3 cellular contexts compared by ENCODE assay signal in the genomic region with DNA sequence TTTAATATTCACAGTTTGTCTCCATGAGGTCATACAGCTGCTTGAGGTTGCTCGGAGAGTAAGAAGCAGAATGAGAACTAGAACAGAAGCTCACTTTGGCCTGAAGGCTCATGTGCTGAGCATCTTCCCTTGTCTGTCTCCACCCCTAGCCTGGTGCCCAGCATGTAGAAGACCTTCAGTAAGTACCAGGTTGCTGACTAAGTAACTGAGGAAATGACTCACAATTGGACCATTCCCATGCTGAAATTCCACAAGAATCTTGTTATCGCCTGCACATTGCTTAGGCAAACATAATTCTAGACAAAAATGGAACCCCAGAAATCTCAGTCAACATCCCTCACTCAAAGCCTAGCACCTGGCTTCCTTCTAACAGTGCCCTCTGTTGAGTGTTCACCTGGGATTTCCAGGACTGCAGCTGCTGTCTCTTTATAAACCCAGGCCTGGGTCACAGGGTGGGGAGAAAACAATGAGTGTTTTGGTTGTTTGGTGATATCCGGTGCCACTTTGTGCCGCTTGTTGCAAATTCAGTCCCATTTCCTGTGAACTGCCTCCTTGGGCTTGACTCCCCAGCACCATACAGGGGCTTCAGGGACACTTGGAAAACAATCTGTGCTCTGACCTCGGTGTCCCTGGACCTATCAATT.
TF ChIP-seq lines count a peak whose summit lies in the region.

No MANE protein-coding gene starts in this region.

TF ChIP-seq in liver, 16 proteins besides CTCF, POLR2A, EP300 and RAD21:
- TF ChIP-seq NR2F2 (IDR thresholded peaks at IDR 0.05), result peak; percentile 43
- TF ChIP-seq, protein P1, sequence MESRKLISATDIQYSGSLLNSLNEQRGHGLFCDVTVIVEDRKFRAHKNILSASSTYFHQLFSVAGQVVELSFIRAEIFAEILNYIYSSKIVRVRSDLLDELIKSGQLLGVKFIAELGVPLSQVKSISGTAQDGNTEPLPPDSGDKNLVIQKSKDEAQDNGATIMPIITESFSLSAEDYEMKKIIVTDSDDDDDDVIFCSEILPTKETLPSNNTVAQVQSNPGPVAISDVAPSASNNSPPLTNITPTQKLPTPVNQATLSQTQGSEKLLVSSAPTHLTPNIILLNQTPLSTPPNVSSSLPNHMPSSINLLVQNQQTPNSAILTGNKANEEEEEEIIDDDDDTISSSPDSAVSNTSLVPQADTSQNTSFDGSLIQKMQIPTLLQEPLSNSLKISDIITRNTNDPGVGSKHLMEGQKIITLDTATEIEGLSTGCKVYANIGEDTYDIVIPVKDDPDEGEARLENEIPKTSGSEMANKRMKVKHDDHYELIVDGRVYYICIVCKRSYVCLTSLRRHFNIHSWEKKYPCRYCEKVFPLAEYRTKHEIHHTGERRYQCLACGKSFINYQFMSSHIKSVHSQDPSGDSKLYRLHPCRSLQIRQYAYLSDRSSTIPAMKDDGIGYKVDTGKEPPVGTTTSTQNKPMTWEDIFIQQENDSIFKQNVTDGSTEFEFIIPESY (IDR thresholded peaks at IDR 0.05), result no peak
- TF ChIP-seq FOXA2 (IDR thresholded peaks at IDR 0.05), result no peak
- TF ChIP-seq RXRA (IDR thresholded peaks at IDR 0.05), result no peak
- TF ChIP-seq, protein P2, sequence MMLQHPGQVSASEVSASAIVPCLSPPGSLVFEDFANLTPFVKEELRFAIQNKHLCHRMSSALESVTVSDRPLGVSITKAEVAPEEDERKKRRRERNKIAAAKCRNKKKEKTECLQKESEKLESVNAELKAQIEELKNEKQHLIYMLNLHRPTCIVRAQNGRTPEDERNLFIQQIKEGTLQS (IDR thresholded peaks at IDR 0.05), result no peak
- TF ChIP-seq SP1 (IDR thresholded peaks at IDR 0.05), result no peak
- no peak for TF ChIP-seq YY1 (IDR thresholded peaks at IDR 0.05)
- no peak for TF ChIP-seq HNF4G (IDR thresholded peaks at IDR 0.05)

TF ChIP-seq in HepG2, 621 proteins besides CTCF, POLR2A, EP300 and RAD21:
- TF ChIP-seq, protein P3, sequence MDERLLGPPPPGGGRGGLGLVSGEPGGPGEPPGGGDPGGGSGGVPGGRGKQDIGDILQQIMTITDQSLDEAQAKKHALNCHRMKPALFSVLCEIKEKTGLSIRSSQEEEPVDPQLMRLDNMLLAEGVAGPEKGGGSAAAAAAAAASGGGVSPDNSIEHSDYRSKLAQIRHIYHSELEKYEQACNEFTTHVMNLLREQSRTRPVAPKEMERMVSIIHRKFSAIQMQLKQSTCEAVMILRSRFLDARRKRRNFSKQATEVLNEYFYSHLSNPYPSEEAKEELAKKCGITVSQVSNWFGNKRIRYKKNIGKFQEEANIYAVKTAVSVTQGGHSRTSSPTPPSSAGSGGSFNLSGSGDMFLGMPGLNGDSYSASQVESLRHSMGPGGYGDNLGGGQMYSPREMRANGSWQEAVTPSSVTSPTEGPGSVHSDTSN (CRISPR knock-in tag; IDR thresholded peaks at IDR 0.05), result no peak
- TF ChIP-seq HNRNPL (IDR thresholded peaks at IDR 0.05; ENCODE audit: low read depth, low read length), result no peak
- TF ChIP-seq KDM6A (CRISPR knock-in tag; IDR thresholded peaks at IDR 0.05; ENCODE audit: low read depth), result no peak
- no peak for TF ChIP-seq ZNF619 (CRISPR knock-in tag; IDR thresholded peaks at IDR 0.05)
- TF ChIP-seq ZNF775 (CRISPR knock-in tag; IDR thresholded peaks at IDR 0.05; ENCODE audit: borderline replicate concordance), result no peak
- TF ChIP-seq, protein P4, sequence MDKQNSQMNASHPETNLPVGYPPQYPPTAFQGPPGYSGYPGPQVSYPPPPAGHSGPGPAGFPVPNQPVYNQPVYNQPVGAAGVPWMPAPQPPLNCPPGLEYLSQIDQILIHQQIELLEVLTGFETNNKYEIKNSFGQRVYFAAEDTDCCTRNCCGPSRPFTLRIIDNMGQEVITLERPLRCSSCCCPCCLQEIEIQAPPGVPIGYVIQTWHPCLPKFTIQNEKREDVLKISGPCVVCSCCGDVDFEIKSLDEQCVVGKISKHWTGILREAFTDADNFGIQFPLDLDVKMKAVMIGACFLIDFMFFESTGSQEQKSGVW (CRISPR knock-in tag; IDR thresholded peaks at IDR 0.05; ENCODE audit: borderline replicate concordance), result no peak
- TF ChIP-seq TAF15 (IDR thresholded peaks at IDR 0.05; ENCODE audit: low read depth, low read length, poor library complexity, severe bottlenecking), result no peak
- TF ChIP-seq, protein P5, sequence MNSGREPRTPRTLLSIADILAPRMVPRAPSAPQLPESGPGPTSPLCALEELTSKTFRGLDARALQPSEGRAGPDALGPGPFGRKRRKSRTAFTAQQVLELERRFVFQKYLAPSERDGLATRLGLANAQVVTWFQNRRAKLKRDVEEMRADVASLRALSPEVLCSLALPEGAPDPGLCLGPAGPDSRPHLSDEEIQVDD (CRISPR knock-in tag; IDR thresholded peaks at IDR 0.05; ENCODE audit: borderline replicate concordance), result no peak
- no peak for TF ChIP-seq GATA4 (IDR thresholded peaks at IDR 0.05; ENCODE audit: borderline replicate concordance, low read depth)
- no peak for TF ChIP-seq CCAR2 (optimal IDR thresholded peaks at IDR 0.05; ENCODE audit: low read depth, low read length)
- TF ChIP-seq, protein P6, sequence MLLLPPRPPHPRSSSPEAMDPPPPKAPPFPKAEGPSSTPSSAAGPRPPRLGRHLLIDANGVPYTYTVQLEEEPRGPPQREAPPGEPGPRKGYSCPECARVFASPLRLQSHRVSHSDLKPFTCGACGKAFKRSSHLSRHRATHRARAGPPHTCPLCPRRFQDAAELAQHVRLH (CRISPR knock-in tag; IDR thresholded peaks at IDR 0.05; ENCODE audit: borderline replicate concordance, low read depth), result no peak
- no peak for TF ChIP-seq ZNF234 (CRISPR knock-in tag; conservative IDR thresholded peaks at IDR 0.05)
- TF ChIP-seq GZF1 (CRISPR knock-in tag; IDR thresholded peaks at IDR 0.05), result no peak
- TF ChIP-seq, protein P7, sequence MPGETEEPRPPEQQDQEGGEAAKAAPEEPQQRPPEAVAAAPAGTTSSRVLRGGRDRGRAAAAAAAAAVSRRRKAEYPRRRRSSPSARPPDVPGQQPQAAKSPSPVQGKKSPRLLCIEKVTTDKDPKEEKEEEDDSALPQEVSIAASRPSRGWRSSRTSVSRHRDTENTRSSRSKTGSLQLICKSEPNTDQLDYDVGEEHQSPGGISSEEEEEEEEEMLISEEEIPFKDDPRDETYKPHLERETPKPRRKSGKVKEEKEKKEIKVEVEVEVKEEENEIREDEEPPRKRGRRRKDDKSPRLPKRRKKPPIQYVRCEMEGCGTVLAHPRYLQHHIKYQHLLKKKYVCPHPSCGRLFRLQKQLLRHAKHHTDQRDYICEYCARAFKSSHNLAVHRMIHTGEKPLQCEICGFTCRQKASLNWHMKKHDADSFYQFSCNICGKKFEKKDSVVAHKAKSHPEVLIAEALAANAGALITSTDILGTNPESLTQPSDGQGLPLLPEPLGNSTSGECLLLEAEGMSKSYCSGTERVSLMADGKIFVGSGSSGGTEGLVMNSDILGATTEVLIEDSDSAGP (CRISPR knock-in tag; IDR thresholded peaks at IDR 0.05; ENCODE audit: borderline replicate concordance), result no peak
- no peak for TF ChIP-seq PHF5A (CRISPR knock-in tag; IDR thresholded peaks at IDR 0.05; ENCODE audit: low read depth, unreplicated experiment)
- no peak for TF ChIP-seq ZNF17 (CRISPR knock-in tag; IDR thresholded peaks at IDR 0.05)
- TF ChIP-seq ZNF572 (CRISPR knock-in tag; IDR thresholded peaks at IDR 0.05), result no peak

TF ChIP-seq in SK-N-SH, 30 proteins besides CTCF, POLR2A, EP300 and RAD21 (continues in another document):
- TF ChIP-seq, protein P8, sequence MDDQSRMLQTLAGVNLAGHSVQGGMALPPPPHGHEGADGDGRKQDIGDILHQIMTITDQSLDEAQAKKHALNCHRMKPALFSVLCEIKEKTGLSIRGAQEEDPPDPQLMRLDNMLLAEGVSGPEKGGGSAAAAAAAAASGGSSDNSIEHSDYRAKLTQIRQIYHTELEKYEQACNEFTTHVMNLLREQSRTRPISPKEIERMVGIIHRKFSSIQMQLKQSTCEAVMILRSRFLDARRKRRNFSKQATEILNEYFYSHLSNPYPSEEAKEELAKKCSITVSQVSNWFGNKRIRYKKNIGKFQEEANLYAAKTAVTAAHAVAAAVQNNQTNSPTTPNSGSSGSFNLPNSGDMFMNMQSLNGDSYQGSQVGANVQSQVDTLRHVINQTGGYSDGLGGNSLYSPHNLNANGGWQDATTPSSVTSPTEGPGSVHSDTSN (IDR thresholded peaks at IDR 0.05), result peak; percentile 71
- no peak for TF ChIP-seq GATA2 (CRISPR knock-in tag; IDR thresholded peaks at IDR 0.05)
- TF ChIP-seq, protein P9, sequence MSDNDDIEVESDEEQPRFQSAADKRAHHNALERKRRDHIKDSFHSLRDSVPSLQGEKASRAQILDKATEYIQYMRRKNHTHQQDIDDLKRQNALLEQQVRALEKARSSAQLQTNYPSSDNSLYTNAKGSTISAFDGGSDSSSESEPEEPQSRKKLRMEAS (IDR thresholded peaks at IDR 0.05; ENCODE audit: low read depth), result peak; percentile 46; the same call in 1 of the 2 replicates
- TF ChIP-seq MEF2A (IDR thresholded peaks at IDR 0.05; ENCODE audit: borderline replicate concordance, low read depth), result no peak; the same call in 1 of the 2 replicates
- TF ChIP-seq RCOR1 (IDR thresholded peaks at IDR 0.05; ENCODE audit: low read length), result no peak
- 0 out of 2 replicates have a peak, but pooled peaks have one; percentile 38 for TF ChIP-seq RXRA (IDR thresholded peaks at IDR 0.05; ENCODE audit: borderline replicate concordance, low read depth)
- TF ChIP-seq, protein P10, sequence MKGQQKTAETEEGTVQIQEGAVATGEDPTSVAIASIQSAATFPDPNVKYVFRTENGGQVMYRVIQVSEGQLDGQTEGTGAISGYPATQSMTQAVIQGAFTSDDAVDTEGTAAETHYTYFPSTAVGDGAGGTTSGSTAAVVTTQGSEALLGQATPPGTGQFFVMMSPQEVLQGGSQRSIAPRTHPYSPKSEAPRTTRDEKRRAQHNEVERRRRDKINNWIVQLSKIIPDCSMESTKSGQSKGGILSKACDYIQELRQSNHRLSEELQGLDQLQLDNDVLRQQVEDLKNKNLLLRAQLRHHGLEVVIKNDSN (IDR thresholded peaks at IDR 0.05; ENCODE audit: borderline replicate concordance, low read depth), result 0 out of 2 replicates have a peak, but pooled peaks have one; percentile 20
- TF ChIP-seq, protein P11, sequence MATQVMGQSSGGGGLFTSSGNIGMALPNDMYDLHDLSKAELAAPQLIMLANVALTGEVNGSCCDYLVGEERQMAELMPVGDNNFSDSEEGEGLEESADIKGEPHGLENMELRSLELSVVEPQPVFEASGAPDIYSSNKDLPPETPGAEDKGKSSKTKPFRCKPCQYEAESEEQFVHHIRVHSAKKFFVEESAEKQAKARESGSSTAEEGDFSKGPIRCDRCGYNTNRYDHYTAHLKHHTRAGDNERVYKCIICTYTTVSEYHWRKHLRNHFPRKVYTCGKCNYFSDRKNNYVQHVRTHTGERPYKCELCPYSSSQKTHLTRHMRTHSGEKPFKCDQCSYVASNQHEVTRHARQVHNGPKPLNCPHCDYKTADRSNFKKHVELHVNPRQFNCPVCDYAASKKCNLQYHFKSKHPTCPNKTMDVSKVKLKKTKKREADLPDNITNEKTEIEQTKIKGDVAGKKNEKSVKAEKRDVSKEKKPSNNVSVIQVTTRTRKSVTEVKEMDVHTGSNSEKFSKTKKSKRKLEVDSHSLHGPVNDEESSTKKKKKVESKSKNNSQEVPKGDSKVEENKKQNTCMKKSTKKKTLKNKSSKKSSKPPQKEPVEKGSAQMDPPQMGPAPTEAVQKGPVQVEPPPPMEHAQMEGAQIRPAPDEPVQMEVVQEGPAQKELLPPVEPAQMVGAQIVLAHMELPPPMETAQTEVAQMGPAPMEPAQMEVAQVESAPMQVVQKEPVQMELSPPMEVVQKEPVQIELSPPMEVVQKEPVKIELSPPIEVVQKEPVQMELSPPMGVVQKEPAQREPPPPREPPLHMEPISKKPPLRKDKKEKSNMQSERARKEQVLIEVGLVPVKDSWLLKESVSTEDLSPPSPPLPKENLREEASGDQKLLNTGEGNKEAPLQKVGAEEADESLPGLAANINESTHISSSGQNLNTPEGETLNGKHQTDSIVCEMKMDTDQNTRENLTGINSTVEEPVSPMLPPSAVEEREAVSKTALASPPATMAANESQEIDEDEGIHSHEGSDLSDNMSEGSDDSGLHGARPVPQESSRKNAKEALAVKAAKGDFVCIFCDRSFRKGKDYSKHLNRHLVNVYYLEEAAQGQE (IDR thresholded peaks at IDR 0.05; ENCODE audit: low read depth, low read length), result no peak
- TF ChIP-seq YY1 (IDR thresholded peaks at IDR 0.05; ENCODE audit: low read depth), result 0 out of 2 replicates have a peak, but pooled peaks have one; percentile 35
- TF ChIP-seq, protein P12, sequence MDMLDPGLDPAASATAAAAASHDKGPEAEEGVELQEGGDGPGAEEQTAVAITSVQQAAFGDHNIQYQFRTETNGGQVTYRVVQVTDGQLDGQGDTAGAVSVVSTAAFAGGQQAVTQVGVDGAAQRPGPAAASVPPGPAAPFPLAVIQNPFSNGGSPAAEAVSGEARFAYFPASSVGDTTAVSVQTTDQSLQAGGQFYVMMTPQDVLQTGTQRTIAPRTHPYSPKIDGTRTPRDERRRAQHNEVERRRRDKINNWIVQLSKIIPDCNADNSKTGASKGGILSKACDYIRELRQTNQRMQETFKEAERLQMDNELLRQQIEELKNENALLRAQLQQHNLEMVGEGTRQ (IDR thresholded peaks at IDR 0.05; ENCODE audit: borderline replicate concordance, low read depth, low read length), result no peak
- TF ChIP-seq, protein P1 (IDR thresholded peaks at IDR 0.05; ENCODE audit: borderline replicate concordance, low read depth), result no peak
- TF ChIP-seq FOSL2 (IDR thresholded peaks at IDR 0.05; ENCODE audit: borderline replicate concordance, low read depth), result peak; percentile 96
- TF ChIP-seq, protein P13, sequence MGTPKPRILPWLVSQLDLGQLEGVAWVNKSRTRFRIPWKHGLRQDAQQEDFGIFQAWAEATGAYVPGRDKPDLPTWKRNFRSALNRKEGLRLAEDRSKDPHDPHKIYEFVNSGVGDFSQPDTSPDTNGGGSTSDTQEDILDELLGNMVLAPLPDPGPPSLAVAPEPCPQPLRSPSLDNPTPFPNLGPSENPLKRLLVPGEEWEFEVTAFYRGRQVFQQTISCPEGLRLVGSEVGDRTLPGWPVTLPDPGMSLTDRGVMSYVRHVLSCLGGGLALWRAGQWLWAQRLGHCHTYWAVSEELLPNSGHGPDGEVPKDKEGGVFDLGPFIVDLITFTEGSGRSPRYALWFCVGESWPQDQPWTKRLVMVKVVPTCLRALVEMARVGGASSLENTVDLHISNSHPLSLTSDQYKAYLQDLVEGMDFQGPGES (IDR thresholded peaks at IDR 0.05; ENCODE audit: low read depth, low read length), result no peak
- no peak for TF ChIP-seq MXI1 (IDR thresholded peaks at IDR 0.05; ENCODE audit: low read depth, low read length)
- peak; percentile 86 for TF ChIP-seq TCF12 (IDR thresholded peaks at IDR 0.05)
- no peak for TF ChIP-seq FOXM1 (IDR thresholded peaks at IDR 0.05; ENCODE audit: low read depth)
- TF ChIP-seq TAF1 (IDR thresholded peaks at IDR 0.05; ENCODE audit: borderline replicate concordance, low read depth, low read length), result no peak
- TF ChIP-seq NFIC (IDR thresholded peaks at IDR 0.05; ENCODE audit: borderline replicate concordance), result peak; percentile 81
- TF ChIP-seq JUND (IDR thresholded peaks at IDR 0.05), result peak; percentile 93
- no peak for TF ChIP-seq EZH2phosphoT487 (IDR thresholded peaks at IDR 0.05; ENCODE audit: borderline replicate concordance, low read depth)
- TF ChIP-seq POLR2AphosphoS5 (IDR thresholded peaks at IDR 0.05; ENCODE audit: low read depth, low read length), result no peak
- peak; percentile 75; the same call in 1 of the 2 replicates for TF ChIP-seq TEAD4 (IDR thresholded peaks at IDR 0.05; ENCODE audit: borderline replicate concordance, insufficient read depth)
